ENCODE assay signal across 9 cellular contexts in genomic region chr14:32469388-32470160, GRCh38.
DNase-seq lines count a peak whose midpoint lies in the region; ATAC-seq, FAIRE-seq and TF ChIP-seq lines count a peak whose summit lies in the region.
"Had no signal": no experiment of that assay in that cellular context is flagged by ENCODE, and none has a peak within 500 bp of the region (broad histone marks: within the 10 kb centered on the region; RNA-seq: fewer than 3 reads in every experiment).

No MANE protein-coding gene starts in this region.

- peak; percentile 15 to 55 for DNase-seq in A549 (ENCODE audit: low read depth in 1 of 2, low spot score in 1 of 2)
- DNase-seq in NCI-H748 treated with DMSO at 0.1 percent for 48 hours (lab: John Stamatoyannopoulos, UW) = peak; percentile 48
- peak; percentile 86 for DNase-seq in dedifferentiated amniotic fluid mesenchymal stem cell (ENCODE audit: extremely low spot score)
- DNase-seq in lower leg skin (ENCODE audit: low spot score in 2 of 2) = no peak
- no peak for DNase-seq in activated naive CD4-positive, alpha-beta T cell treated with Interleukin-2 at 50 U/mL for 16 hours
- DNase-seq in HT-29 (ENCODE audit: low spot score) = no peak
- DNase-seq: stimulated activated naive B cell treated with anti-CD40 and anti-IgM and Interleukin-4, amounts not matched to agents 10 μg/mL and 1 μg/mL and 100 μg/mL, for 72 hours had no signal

- H3K4me3 ChIP-seq in A549 (no peak overlapping the region), muscle layer of colon (ENCODE audit: low read depth in 1 of 2, low read length in 2 of 2) (no peak overlapping the region), lower leg skin (ENCODE audit: low read depth, poor library complexity, severe bottlenecking) (no peak overlapping the region)

- no peaks in the 10 kb centered on the region for H3K36me3 ChIP-seq in muscle layer of colon (ENCODE audit: insufficient read depth, low read length)

- H3K27ac ChIP-seq in A549 (peak overlapping the region; percentile 33 to 43; a peak in 4 of 6 replicates), muscle layer of colon (ENCODE audit: low read depth, low read length) (peak overlapping the region; percentile 46)

- intact Hi-C loops in lower leg skin (cut with DNase I; ENCODE audit: low total_unique reads) = no loop called here

- CTCF ChIA-PET in A549 (lab: Yijun Ruan, JAX) = interaction anchor here (0.5 to 1.6 kb wide), 18 partner anchors 9 to 985 kb away, joined by 3 to 9 read pairs (median 3); no protein-coding TSS in a partner anchor

- POLR2A ChIA-PET in A549 (lab: Yijun Ruan, JAX) = interaction anchor here (0.6 to 1.7 kb wide), 3 partner anchors 32 to 44 kb away, joined by 3 to 5 read pairs (median 5); no protein-coding TSS in a partner anchor

- ATAC-seq in A549 (peak in 1 of 2 experiments; percentile 71; a peak in 3 of 6 replicates), GM21360 (IDR thresholded peaks at IDR 0.05; ENCODE audit: unreplicated experiment) (peak; percentile 57)

- H3K4me1 ChIP-seq in A549 = peaks cover 48% of the 10 kb centered on the region
- H3K4me1 ChIP-seq in muscle layer of colon (ENCODE audit: insufficient read depth, low read length) = peaks cover 48% of the 10 kb centered on the region

- TF ChIP-seq POLR2A in A549 (IDR thresholded peaks at IDR 0.05; ENCODE audit: low read length) (no peak), lower leg skin (IDR thresholded peaks at IDR 0.05) (no peak)

- H3K9me3 ChIP-seq in A549 (no peaks in the 10 kb centered on the region), muscle layer of colon (ENCODE audit: low read length) (no peaks in the 10 kb centered on the region)

- no peak overlapping the region for H3K9ac ChIP-seq in muscle layer of colon (ENCODE audit: low read length)

- 9% methylated on average over 5 of the region's 5 CpGs for WGBS in A549 (ENCODE audit: missing lambda C conversion rate)
- WGBS in lower leg skin, 2 donors = 11 to 13% methylated on average over 5 of the region's 5 CpGs

- TF ChIP-seq RAD21 in A549 (conservative IDR thresholded peaks at IDR 0.05 in 1 of 2, IDR thresholded peaks at IDR 0.05 in 1 of 2) = peak; percentile 78 to 87

- TF ChIP-seq CTCF in A549 (IDR thresholded peaks at IDR 0.05) (peak; percentile 80), lower leg skin (IDR thresholded peaks at IDR 0.05) (no peak)

- H3K4me2 ChIP-seq in A549 = peak overlapping the region; percentile 58

- peak; percentile 70 for FAIRE-seq in A549 (lab: Jason Lieb, UNC)

- TF ChIP-seq EP300 in A549 (IDR thresholded peaks at IDR 0.05) = no peak

- H3K27me3 ChIP-seq in muscle layer of colon (ENCODE audit: control insufficient read depth in 1 of 2, insufficient read depth in 2 of 2, low read length in 2 of 2) = no peaks in the 10 kb centered on the region

TF ChIP-seq in A549, 52 proteins besides CTCF, POLR2A, EP300 and RAD21:
- peak; percentile 71 for TF ChIP-seq SMC3 (IDR thresholded peaks at IDR 0.05)
- no peak for TF ChIP-seq ZFP36 (IDR thresholded peaks at IDR 0.05; ENCODE audit: borderline replicate concordance, partially characterized antibody)

Comparison
In these comparisons a context has a peak if more than half of its experiments do, and no peak if none do; other contexts are left out.
1. DNase-seq: peak in A549 (2 of 2), NCI-H748 treated with DMSO at 0.1 percent for 48 hours (single experiment) and dedifferentiated amniotic fluid mesenchymal stem cell (single experiment); none in lower leg skin (0 of 2), activated naive CD4-positive, alpha-beta T cell treated with Interleukin-2 at 50 U/mL for 16 hours (single experiment) and HT-29 (single experiment).